In the genomic region with DNA sequence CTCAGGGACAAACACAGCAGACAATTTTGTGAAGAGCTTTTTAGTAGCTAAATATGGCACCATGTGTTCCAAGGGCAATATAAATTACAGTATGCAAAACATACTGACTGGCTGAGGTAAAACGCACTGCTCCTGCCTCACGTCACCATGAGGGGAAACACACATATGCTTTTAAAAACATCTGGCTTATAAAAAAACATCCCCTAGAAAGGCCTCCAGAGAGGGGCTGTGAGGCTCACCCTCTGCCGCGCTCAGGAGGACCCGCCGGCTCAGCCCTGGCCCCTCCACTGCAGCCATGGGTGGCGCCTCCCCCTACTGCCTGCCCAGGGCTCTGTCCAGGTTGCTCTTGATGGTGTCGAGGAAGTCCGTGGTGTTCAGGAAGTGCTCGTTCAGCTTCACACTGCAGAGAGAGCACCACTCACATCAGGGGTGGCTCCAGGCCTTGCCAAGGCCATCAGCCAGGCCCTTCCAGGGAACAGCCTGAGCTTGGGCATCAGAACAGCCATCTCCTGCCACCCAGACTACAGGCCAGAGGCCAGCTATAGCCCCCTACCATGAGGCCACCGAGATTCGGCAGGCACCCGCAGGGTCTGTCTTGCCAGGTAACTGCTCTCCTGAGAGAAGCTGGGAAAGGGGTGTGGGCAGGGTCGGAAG, we compare ENCODE assay signal across 30 cellular contexts. TPM values are rescaled to one million over a fixed set of nuclear protein-coding genes. Genes with fewer than 3 reads are reported as not detected.
DNase-seq lines count a peak whose midpoint lies in the region; ATAC-seq and TF ChIP-seq lines count a peak whose summit lies in the region.
"Had no signal": no experiment of that assay in that cellular context is flagged by ENCODE, and none has a peak within 500 bp of the region (broad histone marks: within the 10 kb centered on the region; RNA-seq: fewer than 3 reads in every experiment).

No MANE protein-coding gene starts in this region.

- H3K4me1 ChIP-seq in psoas muscle (no peaks in the 10 kb centered on the region), right atrium auricular region (peaks cover 0 to 9% of the 10 kb centered on the region in 2 donors)
- H3K4me1 ChIP-seq: parathyroid adenoma had no signal

- no peak overlapping the region for H3K27ac Mint-ChIP-seq in Calu3 (ENCODE audit: unreplicated experiment)
- H3K27ac Mint-ChIP-seq: activated CD4-positive, alpha-beta memory T cell treated with anti-CD3 and anti-CD28 coated beads, Interleukin-2, amount 10 ng/mL, durations not matched to agents 7 days and 5 days; activated naive CD4-positive, alpha-beta T cell treated with anti-CD3 and anti-CD28 coated beads, Interleukin-2, amount 10 ng/mL, durations not matched to agents 7 days and 5 days had no signal

- BruUV-seq in Calu3 (replicated peaks; lab: Mats Ljungman, UMichigan) = TSS peak; percentile 16

- intact Hi-C loops in Calu3 (cut with micrococcal nuclease; ENCODE audit: unreplicated experiment) (no loop called here), psoas muscle (cut with DNase I) (no loop called here)

- H3K4me3 ChIP-seq in psoas muscle (no peak overlapping the region), right atrium auricular region (no peak overlapping the region)
- H3K4me3 ChIP-seq: MG63 had no signal

- DNase-seq in Calu3 (no peak), NCI-H526 treated with DMSO at 0.1 percent for 48 hours (lab: John Stamatoyannopoulos, UW) (peak; percentile 48), psoas muscle (no peak), C1 segment of cervical spinal cord (lab: John Stamatoyannopoulos, UW) (no peak), superior temporal gyrus (ENCODE audit: extremely low spot score) (no peak), right atrium auricular region (ENCODE audit: low spot score) (no peak)
- DNase-seq: activated CD4-positive, alpha-beta memory T cell treated with anti-CD3 and anti-CD28 coated beads, Interleukin-2, amount 10 ng/mL, durations not matched to agents 7 days and 5 days; activated naive CD4-positive, alpha-beta T cell treated with anti-CD3 and anti-CD28 coated beads, Interleukin-2, amount 10 ng/mL, durations not matched to agents 7 days and 5 days; activated T-cell treated with anti-CD3 and anti-CD28 coated beads, Interleukin-2, amount 50 U/mL, for 1 hour; cerebellar nuclear complex; DMS79 treated with DMSO at 0.1 percent for 48 hours; effector memory CD4-positive, alpha-beta T cell; IMR-90; kidney glomerular epithelial cell; mesendoderm; MG63; naive thymus-derived CD8-positive, alpha-beta T cell; NCI-H1436 treated with DMSO at 0.1 percent for 48 hours; NCI-H2171; NCI-H524 treated with DMSO at 0.1 percent for 48 hours; OCI-M1; SHP77 treated with DMSO at 0.1 percent for 48 hours; stimulated activated CD4-positive, alpha-beta T cell treated with anti-CD3 and anti-CD28 coated beads, Interleukin-1b, Interleukin-23, amount 100 ng/mL, for 48 hours; stimulated activated naive CD4-positive, alpha-beta T cell treated with Interleukin-2 at 50 U/mL for 16 hours; T-helper 1 cell; trophoblast cell had no signal

- TF ChIP-seq CTCF in Calu3 (IDR thresholded peaks at IDR 0.05; ENCODE audit: unreplicated experiment) (no peak), psoas muscle (IDR thresholded peaks at IDR 0.05) (no peak), right atrium auricular region (IDR thresholded peaks at IDR 0.05) (no peak)

- H3K27ac ChIP-seq in cingulate gyrus (ENCODE audit: low read depth, low read length) = peak overlapping the region; percentile 41
- H3K27ac ChIP-seq in psoas muscle = peak overlapping the region; percentile 9
- no peak overlapping the region for H3K27ac ChIP-seq in right atrium auricular region
- H3K27ac ChIP-seq: parathyroid adenoma had no signal

- H3K36me3 Mint-ChIP-seq in Calu3 (ENCODE audit: insufficient read depth, unreplicated experiment) = peaks cover 17% of the 10 kb centered on the region

- H3K9me3 Mint-ChIP-seq in Calu3 (ENCODE audit: low read depth, unreplicated experiment) = no peaks in the 10 kb centered on the region
- H3K9me3 Mint-ChIP-seq: activated CD4-positive, alpha-beta memory T cell treated with anti-CD3 and anti-CD28 coated beads, Interleukin-2, amount 10 ng/mL, durations not matched to agents 7 days and 5 days; activated naive CD4-positive, alpha-beta T cell treated with anti-CD3 and anti-CD28 coated beads, Interleukin-2, amount 10 ng/mL, durations not matched to agents 7 days and 5 days; naive thymus-derived CD8-positive, alpha-beta T cell had no signal

- no peaks in the 10 kb centered on the region for H3K27me3 ChIP-seq in psoas muscle (ENCODE audit: insufficient read depth in 3 of 3, low read length in 2 of 3)
- H3K27me3 ChIP-seq in right atrium auricular region = no peaks in the 10 kb centered on the region
- H3K27me3 ChIP-seq: MG63 had no signal

- CTCF ChIA-PET in Calu3 (lab: Charles Lee) = interaction anchor here (1.0 kb wide), 1 partner anchor 161 kb away, joined by 3 read pairs; no protein-coding TSS in a partner anchor

- H3K9me3 ChIP-seq in psoas muscle (no peaks in the 10 kb centered on the region), right atrium auricular region (no peaks in the 10 kb centered on the region)
- H3K9me3 ChIP-seq: MG63 had no signal

- H3K27me3 Mint-ChIP-seq in Calu3 (ENCODE audit: unreplicated experiment) = no peaks in the 10 kb centered on the region
- H3K27me3 Mint-ChIP-seq: activated CD4-positive, alpha-beta memory T cell treated with anti-CD3 and anti-CD28 coated beads, Interleukin-2, amount 10 ng/mL, durations not matched to agents 7 days and 5 days; activated naive CD4-positive, alpha-beta T cell treated with anti-CD3 and anti-CD28 coated beads, Interleukin-2, amount 10 ng/mL, durations not matched to agents 7 days and 5 days; naive thymus-derived CD8-positive, alpha-beta T cell had no signal

- WGBS in psoas muscle, 3 donors = 79 to 80% (median 79%) methylated on average over 14 of the region's 14 CpGs

- no peak overlapping the region for H3K4me3 Mint-ChIP-seq in Calu3 (ENCODE audit: low read depth, unreplicated experiment)
- H3K4me3 Mint-ChIP-seq: activated CD4-positive, alpha-beta memory T cell treated with anti-CD3 and anti-CD28 coated beads, Interleukin-2, amount 10 ng/mL, durations not matched to agents 7 days and 5 days; activated naive CD4-positive, alpha-beta T cell treated with anti-CD3 and anti-CD28 coated beads, Interleukin-2, amount 10 ng/mL, durations not matched to agents 7 days and 5 days; naive thymus-derived CD8-positive, alpha-beta T cell had no signal

- H3K36me3 ChIP-seq in psoas muscle (ENCODE audit: insufficient read depth in 1 of 2, low read depth in 1 of 2) = peaks cover 2 to 99% of the 10 kb centered on the region in 2 donors
- peaks cover 65% of the 10 kb centered on the region for H3K36me3 ChIP-seq in right atrium auricular region

- ATAC-seq in psoas muscle (no peak), HG03280 (IDR thresholded peaks at IDR 0.05; ENCODE audit: unreplicated experiment) (no peak)
- ATAC-seq: HCT116; naive thymus-derived CD8-positive, alpha-beta T cell had no signal

- no peaks in the 10 kb centered on the region for H3K4me1 Mint-ChIP-seq in Calu3 (ENCODE audit: low read depth, unreplicated experiment)

RNA-seq across cellular contexts. Expression of gene IDH2, which starts 18.2 kb away (rescaled TPM):
- total RNA-seq in Calu3 (2022) = 96.1 and 108 TPM in 2 replicates
- total RNA-seq in psoas muscle = 100 to 1,000 TPM; 513 to 926 (median 752) TPM
- polyA plus RNA-seq in psoas muscle = 100 to 1,000 TPM; 365 to 759 (median 405) TPM
- total RNA-seq in right atrium auricular region = 100 to 1,000 TPM; 119 to 249 TPM

Comparison
In these comparisons a context has a peak if more than half of its experiments do, and no peak if none do; other contexts are left out.
1. H3K27ac ChIP-seq: peak in cingulate gyrus (single experiment) and psoas muscle (single experiment); none in right atrium auricular region (0 of 2).